Comparison of ENCODE assay signal across 8 cellular contexts in genomic region chr2:161307676-161308075, GRCh38. TPM values are rescaled to one million over a fixed set of nuclear protein-coding genes. Genes with fewer than 3 reads are reported as not detected.
A peak's percentile ranks its signal among the peaks of the same experiment; 100 is the strongest.
DNase-seq lines count a peak whose midpoint lies in the region; ATAC-seq, FAIRE-seq and TF ChIP-seq lines count a peak whose summit lies in the region.

No MANE protein-coding gene starts in this region.

- H3K4me3 ChIP-seq in keratinocyte (ENCODE audit: control insufficient read depth in 2 of 3, extremely low read depth in 1 of 3, insufficient read depth in 2 of 3, low read depth in 1 of 3, low read length in 3 of 3) (peak overlapping the region; percentile 77 to 86 (median 83)), testis (peak overlapping the region; percentile 72 to 92)

- H3K36me3 Mint-ChIP-seq in T-helper 2 cell treated with Interferon-gamma antibody and Interleukin-4, amounts not matched to agents 5 μg/mL and 100 μg/mL, for 36 hours (ENCODE audit: low read depth) = peaks cover 24% of the 10 kb centered on the region
- H3K36me3 Mint-ChIP-seq in activated T-helper 2 cell treated with anti-CD3 and anti-CD28 coated beads, Interferon-gamma antibody, Interleukin-2, Interleukin-4, amounts not matched to agents 10 μg/mL and 5 μg/mL and 100 μg/mL, durations not matched to agents 14 hours and 24 hours and 36 hours (ENCODE audit: low read depth) = peaks cover 34% of the 10 kb centered on the region

- H3K9ac ChIP-seq in keratinocyte (ENCODE audit: control insufficient read depth, extremely low read depth, insufficient read depth, low read length) = peak overlapping the region; percentile 92

- H3K9me3 Mint-ChIP-seq in T-helper 2 cell treated with Interferon-gamma antibody and Interleukin-4, amounts not matched to agents 5 μg/mL and 100 μg/mL, for 36 hours = peaks cover 25% of the 10 kb centered on the region
- peaks cover 4% of the 10 kb centered on the region for H3K9me3 Mint-ChIP-seq in activated T-helper 2 cell treated with anti-CD3 and anti-CD28 coated beads, Interferon-gamma antibody, Interleukin-2, Interleukin-4, amounts not matched to agents 10 μg/mL and 5 μg/mL and 100 μg/mL, durations not matched to agents 14 hours and 24 hours and 36 hours

- peaks cover 24% of the 10 kb centered on the region for H3K4me1 Mint-ChIP-seq in T-helper 2 cell treated with Interferon-gamma antibody and Interleukin-4, amounts not matched to agents 5 μg/mL and 100 μg/mL, for 36 hours (ENCODE audit: low read depth)
- peaks cover 26% of the 10 kb centered on the region for H3K4me1 Mint-ChIP-seq in activated T-helper 2 cell treated with anti-CD3 and anti-CD28 coated beads, Interferon-gamma antibody, Interleukin-2, Interleukin-4, amounts not matched to agents 10 μg/mL and 5 μg/mL and 100 μg/mL, durations not matched to agents 14 hours and 24 hours and 36 hours (ENCODE audit: low read depth)

- dilution Hi-C loops in keratinocyte (cut with MboI; ENCODE audit: extremely low pct_ligation_motif_present, low sequenced_read_pairs) = no loop called here

- TF ChIP-seq CTCF in keratinocyte (optimal IDR thresholded peaks at IDR 0.05 in 1 of 3, IDR thresholded peaks at IDR 0.05 in 1 of 3, conservative IDR thresholded peaks at IDR 0.05 in 1 of 3; ENCODE audit: extremely low read depth in 1 of 3, insufficient read depth in 2 of 3, low read length in 3 of 3) (no peak), testis (IDR thresholded peaks at IDR 0.05) (no peak)

- intact Hi-C loops in activated T-helper 2 cell treated with anti-CD3 and anti-CD28 coated beads, Interferon-gamma antibody, Interleukin-2, Interleukin-4, amounts not matched to agents 10 μg/mL and 5 μg/mL and 100 μg/mL, durations not matched to agents 14 hours and 24 hours and 36 hours (cut with micrococcal nuclease) = loop anchor here (1.0 to 5.0 kb wide), 7 partner anchors 50 to 755 kb away; partner anchors contain the start of gene TBR1
- intact Hi-C loops in testis (cut with DNase I; ENCODE audit: low total_unique reads) = no loop called here

- H3K4me2 ChIP-seq in keratinocyte (ENCODE audit: control insufficient read depth, extremely low read depth, insufficient read depth, low read depth, low read length) = peak overlapping the region; percentile 92

- H3K27me3 Mint-ChIP-seq in T-helper 2 cell treated with Interferon-gamma antibody and Interleukin-4, amounts not matched to agents 5 μg/mL and 100 μg/mL, for 36 hours (ENCODE audit: low read depth) = peaks cover 5% of the 10 kb centered on the region
- peaks cover 5% of the 10 kb centered on the region for H3K27me3 Mint-ChIP-seq in activated T-helper 2 cell treated with anti-CD3 and anti-CD28 coated beads, Interferon-gamma antibody, Interleukin-2, Interleukin-4, amounts not matched to agents 10 μg/mL and 5 μg/mL and 100 μg/mL, durations not matched to agents 14 hours and 24 hours and 36 hours (ENCODE audit: low read depth)

- H3K36me3 ChIP-seq in keratinocyte (ENCODE audit: control insufficient read depth in 2 of 2, extremely low read depth in 1 of 2, insufficient read depth in 2 of 2, low read length in 2 of 2) (peaks cover 0 to 2% of the 10 kb centered on the region in 2 experiments), testis (ENCODE audit: low read depth, missing control alignments) (no peaks in the 10 kb centered on the region)

- H3K9me3 ChIP-seq in keratinocyte (ENCODE audit: control insufficient read depth, low read depth, low read length) (no peaks in the 10 kb centered on the region), testis (no peaks in the 10 kb centered on the region)

- peak overlapping the region; percentile 96 for H3K27ac Mint-ChIP-seq in T-helper 2 cell treated with Interferon-gamma antibody and Interleukin-4, amounts not matched to agents 5 μg/mL and 100 μg/mL, for 36 hours
- peak overlapping the region; percentile 97 for H3K27ac Mint-ChIP-seq in activated T-helper 2 cell treated with anti-CD3 and anti-CD28 coated beads, Interferon-gamma antibody, Interleukin-2, Interleukin-4, amounts not matched to agents 10 μg/mL and 5 μg/mL and 100 μg/mL, durations not matched to agents 14 hours and 24 hours and 36 hours

- DNase-seq in T-helper 2 cell treated with Interferon-gamma antibody and Interleukin-4, amounts not matched to agents 5 μg/mL and 100 μg/mL, for 36 hours (ENCODE audit: low spot score) = no peak
- no peak for DNase-seq in T-helper 2 cell
- no peak for DNase-seq in activated T-helper 2 cell treated with anti-CD3 and anti-CD28 coated beads, Interferon-gamma antibody, Interleukin-2, Interleukin-4, amounts not matched to agents 10 μg/mL and 5 μg/mL and 100 μg/mL, durations not matched to agents 14 hours and 24 hours and 36 hours (ENCODE audit: low spot score)
- no peak for DNase-seq in keratinocyte (ENCODE audit: low read depth, low spot score)
- DNase-seq in testis = no peak
- no peak for DNase-seq in NCI-H146 treated with DMSO at 0.1 percent for 48 hours (lab: John Stamatoyannopoulos, UW; ENCODE audit: unreplicated experiment)
- no peak for DNase-seq in activated effector memory CD4-positive, alpha-beta T cell treated with Interleukin-2 at 50 U/mL for 16 hours

- FAIRE-seq in keratinocyte (lab: Jason Lieb, UNC) = no peak

- peak overlapping the region; percentile 88 for H3K27ac ChIP-seq in keratinocyte (ENCODE audit: control insufficient read depth, insufficient read depth, low read length)
- peak overlapping the region; percentile 79 to 88 for H3K27ac ChIP-seq in testis

- TF ChIP-seq POLR2A in testis (IDR thresholded peaks at IDR 0.05) = no peak

- ATAC-seq in GM21390 (IDR thresholded peaks at IDR 0.05; ENCODE audit: unreplicated experiment) = no peak

- no peaks in the 10 kb centered on the region for H3K27me3 ChIP-seq in keratinocyte (ENCODE audit: control insufficient read depth, extremely low read depth, insufficient read depth, low read length)
- H3K27me3 ChIP-seq in testis = no peaks in the 10 kb centered on the region

- H3K4me1 ChIP-seq in keratinocyte (ENCODE audit: control insufficient read depth, extremely low read depth, insufficient read depth, low read length) (peaks cover 3% of the 10 kb centered on the region), testis (peaks cover 9% of the 10 kb centered on the region)

- peaks cover 1% of the 10 kb centered on the region for H4K20me1 ChIP-seq in keratinocyte (ENCODE audit: control insufficient read depth, extremely low read depth, insufficient read depth, low read length)

- peaks cover 44% of the 10 kb centered on the region for H3K79me2 ChIP-seq in keratinocyte (ENCODE audit: control insufficient read depth, insufficient read depth, low read length)

- peak overlapping the region; percentile 95 for H3K4me3 Mint-ChIP-seq in T-helper 2 cell treated with Interferon-gamma antibody and Interleukin-4, amounts not matched to agents 5 μg/mL and 100 μg/mL, for 36 hours
- H3K4me3 Mint-ChIP-seq in activated T-helper 2 cell treated with anti-CD3 and anti-CD28 coated beads, Interferon-gamma antibody, Interleukin-2, Interleukin-4, amounts not matched to agents 10 μg/mL and 5 μg/mL and 100 μg/mL, durations not matched to agents 14 hours and 24 hours and 36 hours (ENCODE audit: low read depth) = peak overlapping the region; percentile 99

- H2AFZ ChIP-seq in keratinocyte (ENCODE audit: control insufficient read depth, low read length) = peak overlapping the region; percentile 92

- 29 to 31% methylated on average over 6 of the region's 6 CpGs for WGBS in testis, 2 donors

- H3K9me1 ChIP-seq in keratinocyte (ENCODE audit: control insufficient read depth, extremely low read depth, insufficient read depth, low read length) = no peaks in the 10 kb centered on the region

RNA-seq across cellular contexts. Expression of gene PSMD14, which starts 0.5 kb away (rescaled TPM):
- total RNA-seq in activated T-helper 2 cell treated with anti-CD3 and anti-CD28 coated beads, Interferon-gamma antibody, Interleukin-2, Interleukin-4, amounts not matched to agents 10 μg/mL and 5 μg/mL and 100 μg/mL, durations not matched to agents 14 hours and 24 hours and 36 hours = 106 and 110 TPM in 2 replicates
- polyA plus RNA-seq in keratinocyte (85.7 to 136 TPM (median 88.4 TPM) in 3 replicates), testis (ENCODE audit: insufficient read depth, low read depth, low replicate concordance) (61.1 TPM)
- polyA plus RNA-seq in keratinocyte (2011; ENCODE audit: low read depth) = 219 TPM
- polyA plus RNA-seq in keratinocyte (2011; cell fraction: cytosol; rRNA removed) = 73.3 and 128 TPM in 2 replicates
- polyA plus RNA-seq in keratinocyte (2011; cell fraction: nucleus; rRNA removed) = 66.6 and 102 TPM in 2 replicates
- polyA plus RNA-seq in keratinocyte (2012; ENCODE audit: low replicate concordance) = 82.3 and 88.4 TPM in 2 replicates
- 13.0 to 73.7 TPM (median 34.4 TPM) in 3 replicates for polyA minus RNA-seq in keratinocyte
- 63.7 TPM for polyA minus RNA-seq in keratinocyte (2011; cell fraction: cytosol; rRNA and poly(A)+ RNA removed)
- 37.2 and 58.5 TPM in 2 replicates for polyA minus RNA-seq in keratinocyte (2011; cell fraction: nucleus; rRNA and poly(A)+ RNA removed)
- 10 to 100 TPM; 43.7 to 48.0 TPM for total RNA-seq in testis
